16 cellular contexts compared by ENCODE assay signal in the genomic region with DNA sequence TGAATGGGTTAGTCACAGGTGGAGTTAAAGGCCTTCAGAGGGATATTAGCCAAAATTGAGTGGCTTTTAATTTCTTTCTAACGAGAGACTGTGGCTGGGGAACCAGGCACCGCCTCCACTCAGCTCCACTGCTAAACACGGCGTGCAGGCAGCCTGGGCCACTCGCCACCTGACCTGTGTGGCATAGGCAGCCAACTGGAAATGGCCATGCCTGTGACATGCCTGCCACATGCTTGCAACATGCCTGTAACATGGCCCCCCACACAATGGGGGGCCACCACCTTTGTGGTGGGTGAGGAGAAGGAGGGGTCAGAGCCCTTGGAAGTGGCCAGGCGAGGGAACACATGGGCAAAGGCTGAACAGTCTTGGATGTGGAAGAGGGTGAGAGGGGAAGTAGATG.
A peak's percentile ranks its signal among the peaks of the same experiment; 100 is the strongest.
DNase-seq lines count a peak whose midpoint lies in the region; ATAC-seq and TF ChIP-seq lines count a peak whose summit lies in the region.
"Had no signal": no experiment of that assay in that cellular context is flagged by ENCODE, and none has a peak within 500 bp of the region (broad histone marks: within the 10 kb centered on the region; RNA-seq: fewer than 3 reads in every experiment).

No MANE protein-coding gene starts in this region.

- no peaks in the 10 kb centered on the region for H3K36me3 Mint-ChIP-seq in activated CD4-positive, alpha-beta T cell treated with anti-CD3 and anti-CD28 coated beads, Interleukin-2, amount 10 ng/mL, durations not matched to agents 7 days and 5 days (ENCODE audit: low read depth)
- H3K36me3 Mint-ChIP-seq: CD4-positive, CD25-positive, alpha-beta regulatory T cell had no signal

- intact Hi-C loops in spleen (cut with DNase I; ENCODE audit: low total_unique reads): no loop called here

- TF ChIP-seq CTCF in Loucy (conservative IDR thresholded peaks at IDR 0.05; ENCODE audit: low read length) (no peak), spleen (IDR thresholded peaks at IDR 0.05 in 8 of 11, conservative IDR thresholded peaks at IDR 0.05 in 3 of 11) (no peak)

- no peaks in the 10 kb centered on the region for H3K9me3 Mint-ChIP-seq in stimulated activated naive CD8-positive, alpha-beta T cell treated with anti-CD3 and anti-CD28 coated beads, Interleukin-15, amount 100 ng/mL, for 72 hours
- no peaks in the 10 kb centered on the region for H3K9me3 Mint-ChIP-seq in activated CD4-positive, alpha-beta T cell treated with anti-CD3 and anti-CD28 coated beads, Interleukin-2, amount 10 ng/mL, durations not matched to agents 7 days and 5 days

- H3K4me1 ChIP-seq in Loucy (ENCODE audit: insufficient read depth, low read length, poor library complexity, severe bottlenecking): peaks cover 72% of the 10 kb centered on the region
- H3K4me1 ChIP-seq in iPS-20b (ENCODE audit: insufficient read depth, low read length): peaks cover 16% of the 10 kb centered on the region; the same call in 1 of the 2 replicates
- H3K4me1 ChIP-seq in spleen: peaks cover 0 to 5% (median 4%) of the 10 kb centered on the region in 6 donors
- H3K4me1 ChIP-seq: HAP-1 had no signal

- no peaks in the 10 kb centered on the region for H3K9me3 ChIP-seq in Loucy (ENCODE audit: insufficient read depth, low read depth, low read length)
- H3K9me3 ChIP-seq in iPS-20b (ENCODE audit: insufficient read depth, low read depth, low read length): no peaks in the 10 kb centered on the region
- H3K9me3 ChIP-seq in spleen: no peaks in the 10 kb centered on the region
- H3K9me3 ChIP-seq: HAP-1 had no signal

- no peaks in the 10 kb centered on the region for H3K79me2 ChIP-seq in Loucy (ENCODE audit: insufficient read depth, low read length)

- TF ChIP-seq POLR2A in spleen (IDR thresholded peaks at IDR 0.05): no peak

- DNase-seq in stimulated activated naive CD8-positive, alpha-beta T cell treated with anti-CD3 and anti-CD28 coated beads, Interleukin-15, amount 100 ng/mL, for 72 hours: no peak
- DNase-seq in stimulated activated naive CD8-positive, alpha-beta T cell treated with anti-CD3 and anti-CD28 coated beads, Interleukin-15, Interleukin-2, amounts not matched to agents 100 U/mL and 50 U/mL, for 24 hours: no peak
- DNase-seq in spleen: peak; percentile 55
- DNase-seq in NCI-H2227 treated with DMSO at 0.1 percent for 48 hours (lab: John Stamatoyannopoulos, UW): no peak
- DNase-seq in activated CD4-positive, alpha-beta T cell treated with anti-CD3 and anti-CD28 coated beads, Interleukin-2, amount 10 ng/mL, durations not matched to agents 7 days and 5 days: no peak
- DNase-seq in cerebellar cortex (ENCODE audit: low spot score): no peak
- DNase-seq: 8988T; C1 segment of cervical spinal cord; CD4-positive, CD25-positive, alpha-beta regulatory T cell; CD8-positive, alpha-beta memory T cell; COR-L47; GM23248 had no signal

- no peak overlapping the region for H3K27ac Mint-ChIP-seq in stimulated activated naive CD8-positive, alpha-beta T cell treated with anti-CD3 and anti-CD28 coated beads, Interleukin-15, amount 100 ng/mL, for 72 hours
- no peak overlapping the region for H3K27ac Mint-ChIP-seq in activated CD4-positive, alpha-beta T cell treated with anti-CD3 and anti-CD28 coated beads, Interleukin-2, amount 10 ng/mL, durations not matched to agents 7 days and 5 days
- H3K27ac Mint-ChIP-seq: CD4-positive, CD25-positive, alpha-beta regulatory T cell had no signal

- peaks cover 89% of the 10 kb centered on the region for H3K27me3 Mint-ChIP-seq in stimulated activated naive CD8-positive, alpha-beta T cell treated with anti-CD3 and anti-CD28 coated beads, Interleukin-15, amount 100 ng/mL, for 72 hours
- peaks cover 76% of the 10 kb centered on the region for H3K27me3 Mint-ChIP-seq in activated CD4-positive, alpha-beta T cell treated with anti-CD3 and anti-CD28 coated beads, Interleukin-2, amount 10 ng/mL, durations not matched to agents 7 days and 5 days

- no peak overlapping the region for H3K4me3 ChIP-seq in Loucy (ENCODE audit: low read length, poor library complexity, severe bottlenecking)
- peak overlapping the region; percentile 52; the same call in 1 of the 2 replicates for H3K4me3 ChIP-seq in iPS-20b (ENCODE audit: low read length)
- H3K4me3 ChIP-seq in spleen: no peak overlapping the region
- H3K4me3 ChIP-seq: GM23248, HAP-1 had no signal

- no peak overlapping the region for H3K4me3 Mint-ChIP-seq in stimulated activated naive CD8-positive, alpha-beta T cell treated with anti-CD3 and anti-CD28 coated beads, Interleukin-15, amount 100 ng/mL, for 72 hours
- H3K4me3 Mint-ChIP-seq in activated CD4-positive, alpha-beta T cell treated with anti-CD3 and anti-CD28 coated beads, Interleukin-2, amount 10 ng/mL, durations not matched to agents 7 days and 5 days: no peak overlapping the region
- H3K4me3 Mint-ChIP-seq: CD4-positive, CD25-positive, alpha-beta regulatory T cell; CD8-positive, alpha-beta memory T cell had no signal

- peak overlapping the region; percentile 71 for H3K4me2 ChIP-seq in Loucy (ENCODE audit: low read depth, low read length, poor library complexity, severe bottlenecking)

- ATAC-seq in stimulated activated naive CD8-positive, alpha-beta T cell treated with anti-CD3 and anti-CD28 coated beads, Interleukin-15, amount 100 ng/mL, for 72 hours: peak; percentile 37
- no peak for ATAC-seq in stimulated activated naive CD8-positive, alpha-beta T cell treated with anti-CD3 and anti-CD28 coated beads, Interleukin-15, Interleukin-2, amounts not matched to agents 100 U/mL and 50 U/mL, for 24 hours

- H3K9me2 ChIP-seq in Loucy (replicated peaks; ENCODE audit: low read depth, low read length): no peaks in the 10 kb centered on the region

- POLR2A ChIA-PET in activated CD4-positive, alpha-beta T cell treated with anti-CD3 and anti-CD28 coated beads, Interleukin-2, amount 10 ng/mL, durations not matched to agents 7 days and 5 days (lab: Charles Lee): no interaction called here

- no peaks in the 10 kb centered on the region for H3K36me3 ChIP-seq in Loucy (ENCODE audit: insufficient read depth, low read length)
- no peaks in the 10 kb centered on the region for H3K36me3 ChIP-seq in iPS-20b (ENCODE audit: insufficient read depth, low read depth, low read length)
- H3K36me3 ChIP-seq in spleen: no peaks in the 10 kb centered on the region
- H3K36me3 ChIP-seq: HAP-1 had no signal

- no peak overlapping the region for H3K27ac ChIP-seq in iPS-20b (ENCODE audit: low read length)
- H3K27ac ChIP-seq in spleen: no peak overlapping the region
- H3K27ac ChIP-seq: GM23248, HL-60 had no signal

- H4K20me1 ChIP-seq in Loucy (ENCODE audit: insufficient read depth, low read length, poor library complexity, severe bottlenecking): no peaks in the 10 kb centered on the region

- CTCF ChIA-PET in activated CD4-positive, alpha-beta T cell treated with anti-CD3 and anti-CD28 coated beads, Interleukin-2, amount 10 ng/mL, durations not matched to agents 7 days and 5 days (lab: Charles Lee): no interaction called here

- H3K27me3 ChIP-seq in Loucy (ENCODE audit: insufficient read depth, low read length, poor library complexity, severe bottlenecking) (no peaks in the 10 kb centered on the region), iPS-20b (ENCODE audit: insufficient read depth, low read length) (peaks cover 94% of the 10 kb centered on the region), spleen (replicated peaks in 1 of 7) (peaks cover 0 to 100% (median 81%) of the 10 kb centered on the region in 7 donors)

- 45 to 59% (median 47%) methylated on average over 6 of the region's 6 CpGs for WGBS in spleen, 5 donors

- H3K4me1 Mint-ChIP-seq in stimulated activated naive CD8-positive, alpha-beta T cell treated with anti-CD3 and anti-CD28 coated beads, Interleukin-15, amount 100 ng/mL, for 72 hours: peaks cover 6% of the 10 kb centered on the region
- H3K4me1 Mint-ChIP-seq in activated CD4-positive, alpha-beta T cell treated with anti-CD3 and anti-CD28 coated beads, Interleukin-2, amount 10 ng/mL, durations not matched to agents 7 days and 5 days: no peaks in the 10 kb centered on the region

- no peak overlapping the region for H2AFZ ChIP-seq in Loucy (ENCODE audit: low read length)
- H2AFZ ChIP-seq: GM23248 had no signal

- H3F3A ChIP-seq in Loucy (ENCODE audit: low read depth): no peaks in the 10 kb centered on the region

- peak overlapping the region; percentile 67 for H3K9ac ChIP-seq in Loucy (ENCODE audit: low read depth, low read length, poor library complexity, severe bottlenecking)
- peak overlapping the region; percentile 47; the same call in 1 of the 2 replicates for H3K9ac ChIP-seq in iPS-20b (ENCODE audit: low read depth, low read length)
- H3K9ac ChIP-seq: GM23248 had no signal
